Comparison of ENCODE assay signal across 20 cellular contexts in genomic region chr2:159199751-159200465, GRCh38.
DNase-seq lines count a peak whose midpoint lies in the region; ATAC-seq and TF ChIP-seq lines count a peak whose summit lies in the region.
"Had no signal": no experiment of that assay in that cellular context is flagged by ENCODE, and none has a peak within 500 bp of the region (broad histone marks: within the 10 kb centered on the region; RNA-seq: fewer than 3 reads in every experiment).

No MANE protein-coding gene starts in this region.

- CTCF ChIA-PET in HCT116 (lab: Charles Lee): no interaction called here

- TF ChIP-seq RAD21 in HCT116 (IDR thresholded peaks at IDR 0.05; ENCODE audit: low read depth): peak; percentile 13; the same call in 1 of the 2 replicates

- H4K20me1 ChIP-seq in HCT116 (ENCODE audit: insufficient read depth): no peaks in the 10 kb centered on the region

- H3K27me3 ChIP-seq in HCT116 (ENCODE audit: insufficient read depth, low read length) (no peaks in the 10 kb centered on the region), heart right ventricle (no peaks in the 10 kb centered on the region)

- no peaks in the 10 kb centered on the region for H3K4me1 ChIP-seq in HCT116 (ENCODE audit: control insufficient read depth in 1 of 2, insufficient read depth in 2 of 2, low read length in 2 of 2)
- H3K4me1 ChIP-seq in heart right ventricle: peaks cover 0 to 73% (median 53%) of the 10 kb centered on the region in 9 donors
- H3K4me1 ChIP-seq: psoas muscle had no signal

- H3K9me3 ChIP-seq in HCT116 (ENCODE audit: control insufficient read depth in 1 of 2, insufficient read depth in 1 of 2, low read depth in 1 of 2, low read length in 2 of 2) (no peaks in the 10 kb centered on the region), heart right ventricle (no peaks in the 10 kb centered on the region)
- H3K9me3 ChIP-seq: psoas muscle had no signal

- DNase-seq in HCT116 (ENCODE audit: low read depth, low spot score) (no peak), amniotic epithelial cell (ENCODE audit: low read depth) (peak; percentile 58), heart right ventricle (no peak), sciatic nerve (ENCODE audit: low spot score) (no peak), COLO668 (lab: John Stamatoyannopoulos, UW; ENCODE audit: unreplicated experiment) (no peak), AML-193 (lab: John Stamatoyannopoulos, UW) (no peak)
- no peak for DNase-seq in activated T-helper 1 cell treated with anti-CD3 and anti-CD28 coated beads, Interleukin-12 subunit alpha, Interleukin-12 subunit beta, Interleukin-2, Interleukin-4 antibody, amounts not matched to agents 30 ng/mL and 10 ng/mL and 1 ng/mL, durations not matched to agents 14 hours and 24 hours and 36 hours (ENCODE audit: low spot score)
- DNase-seq: activated CD4-positive, alpha-beta T cell treated with anti-CD3 and anti-CD28 coated beads for 1 hour; activated gamma-delta T cell treated with Interleukin-2 at 50 U/mL for 16 hours; effector CD4-positive, alpha-beta T cell; HCEC 1CT; MM.1S; naive B cell; NCI-H187 treated with DMSO at 0.1 percent for 48 hours; NCI-H510A treated with DMSO at 0.1 percent for 48 hours; psoas muscle; SHP77 treated with DMSO at 0.1 percent for 48 hours had no signal

- no peak overlapping the region for H2AFZ ChIP-seq in HCT116 (ENCODE audit: low read depth, low read length, poor library complexity, severe bottlenecking)

- no peaks in the 10 kb centered on the region for H3K9me2 ChIP-seq in HCT116 (ENCODE audit: insufficient read depth)

- H3K9me3 Mint-ChIP-seq in activated T-helper 1 cell treated with anti-CD3 and anti-CD28 coated beads, Interleukin-12 subunit alpha, Interleukin-12 subunit beta, Interleukin-2, Interleukin-4 antibody, amounts not matched to agents 30 ng/mL and 10 ng/mL and 1 ng/mL, durations not matched to agents 14 hours and 24 hours and 36 hours: no peaks in the 10 kb centered on the region
- H3K9me3 Mint-ChIP-seq: naive B cell; T-helper 2 cell treated with Interferon-gamma antibody and Interleukin-4, amounts not matched to agents 5 μg/mL and 100 μg/mL, for 36 hours had no signal

- H3K36me3 Mint-ChIP-seq in activated T-helper 1 cell treated with anti-CD3 and anti-CD28 coated beads, Interleukin-12 subunit alpha, Interleukin-12 subunit beta, Interleukin-2, Interleukin-4 antibody, amounts not matched to agents 30 ng/mL and 10 ng/mL and 1 ng/mL, durations not matched to agents 14 hours and 24 hours and 36 hours (ENCODE audit: low read depth): no peaks in the 10 kb centered on the region
- H3K36me3 Mint-ChIP-seq: naive B cell had no signal

- RAD21 ChIA-PET in HCT116 (lab: Charles Lee; ENCODE audit: low non-redundant PET in 1 of 2, low total read pairs in 2 of 2, uncharacterized antibody in 2 of 2, unreplicated experiment in 2 of 2): no interaction called here

- H3K27me3 Mint-ChIP-seq in activated T-helper 1 cell treated with anti-CD3 and anti-CD28 coated beads, Interleukin-12 subunit alpha, Interleukin-12 subunit beta, Interleukin-2, Interleukin-4 antibody, amounts not matched to agents 30 ng/mL and 10 ng/mL and 1 ng/mL, durations not matched to agents 14 hours and 24 hours and 36 hours (ENCODE audit: insufficient read depth): peaks cover 4% of the 10 kb centered on the region
- H3K27me3 Mint-ChIP-seq: naive B cell had no signal

- no peaks in the 10 kb centered on the region for H3K79me2 ChIP-seq in HCT116 (ENCODE audit: insufficient read depth, low read length)

- BruUV-seq in HCT116 (replicated peaks; lab: Mats Ljungman, UMichigan): no TSS peak

- POLR2A ChIA-PET in HCT116 (lab: Charles Lee): no interaction called here

- H3K9ac ChIP-seq in HCT116 (ENCODE audit: low read length): no peak overlapping the region

- H3K4me2 ChIP-seq in HCT116 (ENCODE audit: low read length): no peak overlapping the region

- H3K36me3 ChIP-seq in HCT116 (ENCODE audit: control insufficient read depth in 1 of 2, insufficient read depth in 2 of 2, low read length in 2 of 2) (peaks cover 4 to 5% of the 10 kb centered on the region in 2 experiments; a peak in 2 of 4 replicates), heart right ventricle (peaks cover 0 to 86% (median 12%) of the 10 kb centered on the region in 9 donors)

- H3K4me3 Mint-ChIP-seq in activated T-helper 1 cell treated with anti-CD3 and anti-CD28 coated beads, Interleukin-12 subunit alpha, Interleukin-12 subunit beta, Interleukin-2, Interleukin-4 antibody, amounts not matched to agents 30 ng/mL and 10 ng/mL and 1 ng/mL, durations not matched to agents 14 hours and 24 hours and 36 hours: no peak overlapping the region
- H3K4me3 Mint-ChIP-seq: naive B cell; T-helper 2 cell treated with Interferon-gamma antibody and Interleukin-4, amounts not matched to agents 5 μg/mL and 100 μg/mL, for 36 hours had no signal

- no peak overlapping the region for H3K27ac Mint-ChIP-seq in activated T-helper 1 cell treated with anti-CD3 and anti-CD28 coated beads, Interleukin-12 subunit alpha, Interleukin-12 subunit beta, Interleukin-2, Interleukin-4 antibody, amounts not matched to agents 30 ng/mL and 10 ng/mL and 1 ng/mL, durations not matched to agents 14 hours and 24 hours and 36 hours
- H3K27ac Mint-ChIP-seq: T-helper 2 cell treated with Interferon-gamma antibody and Interleukin-4, amounts not matched to agents 5 μg/mL and 100 μg/mL, for 36 hours had no signal

- no peak overlapping the region for H3K27ac ChIP-seq in HCT116 (ENCODE audit: low read depth, low read length)
- peak overlapping the region in 8 of 10 donors; percentile 29 to 74 (median 42) for H3K27ac ChIP-seq in heart right ventricle
- H3K27ac ChIP-seq: psoas muscle had no signal

- ATAC-seq in HCT116 (no peak), heart right ventricle (peak in 3 of 8 donors; percentile 24 to 27 (median 26)), sciatic nerve (peak; percentile 3), GM19463 (IDR thresholded peaks at IDR 0.05; ENCODE audit: unreplicated experiment) (no peak)
- ATAC-seq: left lobe of liver, psoas muscle had no signal

- 44 to 56% methylated on average over 4 of the region's 4 CpGs for WGBS in heart right ventricle, 2 donors

- peaks cover 14% of the 10 kb centered on the region for H3K4me1 Mint-ChIP-seq in activated T-helper 1 cell treated with anti-CD3 and anti-CD28 coated beads, Interleukin-12 subunit alpha, Interleukin-12 subunit beta, Interleukin-2, Interleukin-4 antibody, amounts not matched to agents 30 ng/mL and 10 ng/mL and 1 ng/mL, durations not matched to agents 14 hours and 24 hours and 36 hours (ENCODE audit: low read depth)

- H3K4me3 ChIP-seq in HCT116 (replicated peaks in 1 of 2; ENCODE audit: low read depth in 1 of 2, low read length in 2 of 2) (no peak overlapping the region), heart right ventricle (no peak overlapping the region)
- H3K4me3 ChIP-seq: psoas muscle had no signal

- TF ChIP-seq CTCF in HCT116 (IDR thresholded peaks at IDR 0.05 in 2 of 3, conservative IDR thresholded peaks at IDR 0.05 in 1 of 3; ENCODE audit: borderline replicate concordance in 1 of 3, insufficient read depth in 1 of 3, low read depth in 2 of 3, low read length in 2 of 3) (no peak), heart right ventricle (IDR thresholded peaks at IDR 0.05) (no peak)

- TF ChIP-seq POLR2A in HCT116 (IDR thresholded peaks at IDR 0.05; ENCODE audit: borderline replicate concordance, extremely low read depth, insufficient read depth, insufficient read length): no peak

- intact Hi-C loops in HCT116 (cut with micrococcal nuclease) (no loop called here), heart right ventricle (cut with DNase I) (loop anchor here in 1 of 10 donors (5.0 kb wide), 1 partner anchor 68 kb away; no protein-coding TSS in a partner anchor), sciatic nerve (cut with DNase I) (no loop called here)
- intact Hi-C loops in activated T-helper 1 cell treated with anti-CD3 and anti-CD28 coated beads, Interleukin-12 subunit alpha, Interleukin-12 subunit beta, Interleukin-2, Interleukin-4 antibody, amounts not matched to agents 30 ng/mL and 10 ng/mL and 1 ng/mL, durations not matched to agents 14 hours and 24 hours and 36 hours (cut with micrococcal nuclease): no loop called here

TF ChIP-seq in HCT116, 20 proteins besides CTCF, POLR2A, EP300 and RAD21 (continues in another document):
- TF ChIP-seq ZFX (IDR thresholded peaks at IDR 0.05) (no peak), ZBTB33 (IDR thresholded peaks at IDR 0.05; ENCODE audit: extremely low read depth, insufficient replicate concordance, low read length) (no peak), JUND (IDR thresholded peaks at IDR 0.05) (no peak), ZNF274 (IDR thresholded peaks at IDR 0.05; ENCODE audit: low read depth, low read length) (no peak), EZH2phosphoT487 (IDR thresholded peaks at IDR 0.05; ENCODE audit: borderline replicate concordance) (no peak), YY1 (IDR thresholded peaks at IDR 0.05; ENCODE audit: extremely low read depth, insufficient replicate concordance, low read depth, low read length) (no peak), ELF1 (IDR thresholded peaks at IDR 0.05; ENCODE audit: borderline replicate concordance, low read depth) (no peak), SP1 (IDR thresholded peaks at IDR 0.05; ENCODE audit: low read depth) (no peak), POLR2AphosphoS5 (IDR thresholded peaks at IDR 0.05; ENCODE audit: low read depth, low read length) (no peak), FOSL1 (IDR thresholded peaks at IDR 0.05; ENCODE audit: low read depth) (no peak), SIN3A (IDR thresholded peaks at IDR 0.05; ENCODE audit: low read depth) (no peak), TCF7L2 (IDR thresholded peaks at IDR 0.05; ENCODE audit: borderline replicate concordance, extremely low read depth, insufficient read depth, insufficient read length) (no peak), EGR1 (IDR thresholded peaks at IDR 0.05; ENCODE audit: low read depth) (no peak)
